28 cellular contexts compared by ENCODE assay signal in the genomic region with DNA sequence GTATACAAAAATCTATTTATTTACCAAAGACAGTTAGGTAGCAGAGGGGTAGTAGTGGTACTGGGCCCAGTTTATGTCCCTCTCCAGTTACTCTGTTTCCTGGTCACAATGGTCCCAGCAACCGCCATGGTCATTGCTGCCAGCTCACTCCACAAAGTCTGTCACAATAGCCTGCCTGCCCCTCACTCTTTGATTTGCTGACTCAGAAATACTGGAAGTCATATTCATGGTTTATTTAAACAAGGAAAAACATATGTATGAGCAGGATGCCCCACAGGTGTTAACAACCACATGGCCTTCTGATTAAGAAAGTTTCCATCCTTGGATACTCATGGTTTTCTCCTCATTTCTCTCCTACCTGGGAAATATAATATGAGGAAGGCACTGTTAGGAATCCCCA. TPM values are rescaled to one million over a fixed set of nuclear protein-coding genes. Genes with fewer than 3 reads are reported as not detected.
DNase-seq lines count a peak whose midpoint lies in the region; ATAC-seq, FAIRE-seq and TF ChIP-seq lines count a peak whose summit lies in the region.
"Had no signal": no experiment of that assay in that cellular context is flagged by ENCODE, and none has a peak within 500 bp of the region (broad histone marks: within the 10 kb centered on the region; RNA-seq: fewer than 3 reads in every experiment).

No MANE protein-coding gene starts in this region.

- H3K4me1 ChIP-seq in HepG2 (ENCODE audit: insufficient read depth, low read length) = no peaks in the 10 kb centered on the region
- H3K4me1 ChIP-seq in right lobe of liver = no peaks in the 10 kb centered on the region
- H3K4me1 ChIP-seq: BE2C; BLaER1 treated with 17β-estradiol and CSF1 and Interleukin-3, amounts not matched to agents 10 nM and 100 nM; HAP-1 had no signal

- TF ChIP-seq RAD21 in HepG2 (CRISPR knock-in tag; IDR thresholded peaks at IDR 0.05) = no peak

- 0% methylated on average over 1 of the region's 1 CpG for WGBS in HepG2 (ENCODE audit: low lambda C conversion rate)
- WGBS in right lobe of liver (ENCODE audit: insufficient coverage, low coverage, low lambda C conversion rate, missing lambda C conversion rate) = 71% methylated on average over 1 of the region's 1 CpG

- no peaks in the 10 kb centered on the region for H3K9me3 ChIP-seq in HepG2 (ENCODE audit: low read length)
- no peaks in the 10 kb centered on the region for H3K9me3 ChIP-seq in right lobe of liver
- H3K9me3 ChIP-seq: BE2C; BLaER1 treated with 17β-estradiol and CSF1 and Interleukin-3, amounts not matched to agents 10 nM and 100 nM; HAP-1 had no signal

- H3K79me2 ChIP-seq in HepG2 (ENCODE audit: insufficient read depth, low read length) = no peaks in the 10 kb centered on the region

- CTCF ChIA-PET in HepG2 (lab: Yijun Ruan, JAX; ENCODE audit: low intra/inter-chr PET ratio, low total read pairs) = no interaction called here

- H4K20me1 ChIP-seq in HepG2 (ENCODE audit: insufficient read depth, low read length) = no peaks in the 10 kb centered on the region
- H4K20me1 ChIP-seq: BLaER1 treated with 17β-estradiol and CSF1 and Interleukin-3, amounts not matched to agents 10 nM and 100 nM had no signal

- no TSS peak for BruUV-seq in HepG2 (replicated peaks; lab: Mats Ljungman, UMichigan)

- no peak overlapping the region for H3K4me3 ChIP-seq in HepG2 (replicated peaks in 1 of 3; ENCODE audit: insufficient read depth in 1 of 3, low read depth in 2 of 3, low read length in 3 of 3)
- no peak overlapping the region for H3K4me3 ChIP-seq in right lobe of liver
- H3K4me3 ChIP-seq: BLaER1 treated with 17β-estradiol and CSF1 and Interleukin-3, amounts not matched to agents 10 nM and 100 nM; HAP-1 had no signal

- H3K36me3 ChIP-seq in HepG2 (replicated peaks in 1 of 2; ENCODE audit: control insufficient read depth in 1 of 2, insufficient read depth in 2 of 2, low read length in 2 of 2) (no peaks in the 10 kb centered on the region), right lobe of liver (no peaks in the 10 kb centered on the region)
- H3K36me3 ChIP-seq: BE2C; BLaER1 treated with 17β-estradiol and CSF1 and Interleukin-3, amounts not matched to agents 10 nM and 100 nM; HAP-1 had no signal

- in situ Hi-C loops in HepG2 (cut with HindIII; ENCODE audit: extremely low pct_ligation_motif_present, low pct_unique_long_range_greater_than_20kb) = no loop called here

- DNase-seq in HepG2 (ENCODE audit: low spot score) (no peak), right lobe of liver (no peak), NCI-H69 (lab: John Stamatoyannopoulos, UW) (peak; percentile 33), retina (peak; percentile 9), EL (no peak)
- DNase-seq: ACHN; AML-193; BE2C; CD4-positive, alpha-beta T cell; CD8-positive, alpha-beta memory T cell; DMS 273 treated with DMSO at 0.1 percent for 48 hours; DMS53; DMS79 treated with DMSO at 0.1 percent for 48 hours; GOT3; HFFc6 had no signal

- H3K9ac ChIP-seq in HepG2 (ENCODE audit: insufficient read depth, low read depth, low read length) = no peak overlapping the region
- H3K9ac ChIP-seq: BLaER1 treated with 17β-estradiol and CSF1 and Interleukin-3, amounts not matched to agents 10 nM and 100 nM had no signal

- no peak for TF ChIP-seq CTCF in HepG2 (CRISPR knock-in tag; IDR thresholded peaks at IDR 0.05)
- TF ChIP-seq CTCF in right lobe of liver (IDR thresholded peaks at IDR 0.05) = no peak

- H3K27me3 ChIP-seq in HepG2 (ENCODE audit: control insufficient read depth in 1 of 2, insufficient read depth in 2 of 2, low read length in 2 of 2) (peaks cover 0 to 12% of the 10 kb centered on the region in 2 experiments; a peak in 2 of 5 replicates), right lobe of liver (no peaks in the 10 kb centered on the region)
- H3K27me3 ChIP-seq: BE2C; BLaER1 treated with 17β-estradiol and CSF1 and Interleukin-3, amounts not matched to agents 10 nM and 100 nM had no signal

- intact Hi-C loops in HepG2 (cut with micrococcal nuclease; ENCODE audit: unreplicated experiment) = no loop called here
- intact Hi-C loops in right lobe of liver (cut with DNase I) = no loop called here

- POLR2A ChIA-PET in HepG2 (lab: Yijun Ruan, JAX) = no interaction called here

- ATAC-seq in HepG2 (no peak), right lobe of liver (no peak), GM19452 (IDR thresholded peaks at IDR 0.05; ENCODE audit: unreplicated experiment) (no peak), HG03342 (IDR thresholded peaks at IDR 0.05; ENCODE audit: unreplicated experiment) (no peak)

- H3K4me2 ChIP-seq in HepG2 (ENCODE audit: low read depth, low read length) = no peak overlapping the region
- H3K4me2 ChIP-seq: BLaER1 treated with 17β-estradiol and CSF1 and Interleukin-3, amounts not matched to agents 10 nM and 100 nM had no signal

- H3K27ac ChIP-seq in HepG2 (ENCODE audit: extremely low read length, insufficient read depth, low read length) (no peak overlapping the region), right lobe of liver (no peak overlapping the region)
- H3K27ac ChIP-seq: 22Rv1; BLaER1 treated with 17β-estradiol and CSF1 and Interleukin-3, amounts not matched to agents 10 nM and 100 nM had no signal

- TF ChIP-seq EP300 in HepG2 (IDR thresholded peaks at IDR 0.05; ENCODE audit: low read depth in 2 of 2, low read length in 2 of 2) = no peak
- TF ChIP-seq EP300 in HepG2 (CRISPR knock-in tag; IDR thresholded peaks at IDR 0.05; ENCODE audit: borderline replicate concordance) = no peak

- H2AFZ ChIP-seq in HepG2 (ENCODE audit: low read length) = no peak overlapping the region

- no peak for FAIRE-seq in HepG2 (lab: Jason Lieb, UNC)
- FAIRE-seq: A204.1, D721Med, G401.6, GM12892, GM19239, H54 had no signal

- TF ChIP-seq POLR2A in HepG2 (IDR thresholded peaks at IDR 0.05; ENCODE audit: insufficient read depth in 1 of 2, low read depth in 2 of 2, low read length in 2 of 2) = no peak
- TF ChIP-seq POLR2A in right lobe of liver (IDR thresholded peaks at IDR 0.05) = no peak

TF ChIP-seq in HepG2, 621 proteins besides CTCF, POLR2A, EP300 and RAD21:
- TF ChIP-seq MAFK (conservative IDR thresholded peaks at IDR 0.05 in 1 of 2, IDR thresholded peaks at IDR 0.05 in 1 of 2; ENCODE audit: low read length in 2 of 2) (peak; percentile 67 to 77), MAFF (IDR thresholded peaks at IDR 0.05; ENCODE audit: low read depth, low read length) (peak; percentile 53)
- TF ChIP-seq, protein P1, sequence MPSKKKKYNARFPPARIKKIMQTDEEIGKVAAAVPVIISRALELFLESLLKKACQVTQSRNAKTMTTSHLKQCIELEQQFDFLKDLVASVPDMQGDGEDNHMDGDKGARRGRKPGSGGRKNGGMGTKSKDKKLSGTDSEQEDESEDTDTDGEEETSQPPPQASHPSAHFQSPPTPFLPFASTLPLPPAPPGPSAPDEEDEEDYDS (CRISPR knock-in tag; IDR thresholded peaks at IDR 0.05) = no peak
TF ChIP-seq in HepG2: peak in this region for 2.

RNA-seq across cellular contexts. Expression of a gene that starts 49.2 kb away (rescaled TPM):
- total RNA-seq in HepG2 (2016; rRNA removed; fragmentation: Illumina TruSeq; extraction: Trizol) (not detected in 2 replicates), right lobe of liver (under 1 TPM in 1 of 6 experiments, not detected in 5; 0.37 TPM)
- not detected in 2 replicates for total RNA-seq in HepG2 (2016; cell fraction: cytosol; rRNA removed; fragmentation: Illumina TruSeq; extraction: Trizol; ENCODE audit: low read depth)
- not detected in 2 replicates for total RNA-seq in HepG2 (2016; cell fraction: insoluble cytoplasmic fraction; rRNA removed; fragmentation: Illumina TruSeq; extraction: Trizol)
- total RNA-seq in HepG2 (2016; cell fraction: membrane; rRNA removed; fragmentation: Illumina TruSeq; extraction: Trizol) = not detected in 2 replicates
- not detected in 2 replicates for total RNA-seq in HepG2 (2016; cell fraction: nucleus; rRNA removed; fragmentation: Illumina TruSeq; extraction: Trizol)
- polyA plus RNA-seq in HepG2 (2011; rRNA removed) = not detected in 2 replicates
- not detected in 2 replicates for polyA plus RNA-seq in HepG2 (2011; cell fraction: cytosol; rRNA removed)
- not detected in 2 replicates for polyA plus RNA-seq in HepG2 (2011; cell fraction: nucleus; rRNA removed)
- 0.07 TPM in 1 of 2 replicates, not detected in the other for polyA plus RNA-seq in HepG2 (2012)
- polyA plus RNA-seq in HepG2 (2016; cell fraction: cytosol; fragmentation: Illumina TruSeq; extraction: Trizol; ENCODE audit: low read depth) = not detected in 2 replicates
- not detected in 2 replicates for polyA plus RNA-seq in HepG2 (2016; cell fraction: insoluble cytoplasmic fraction; fragmentation: Illumina TruSeq; extraction: Trizol; ENCODE audit: low read depth)
- polyA plus RNA-seq in HepG2 (2016; cell fraction: membrane; fragmentation: Illumina TruSeq; extraction: Trizol; ENCODE audit: low read depth) = not detected in 2 replicates
- not detected in 2 replicates for polyA plus RNA-seq in HepG2 (2016; cell fraction: nucleus; fragmentation: Illumina TruSeq; extraction: Trizol; ENCODE audit: insufficient read depth, low read depth)
- not detected in 2 replicates for polyA minus RNA-seq in HepG2 (2011; rRNA and poly(A)+ RNA removed; ENCODE audit: low replicate concordance)
- not detected in 2 replicates for polyA minus RNA-seq in HepG2 (2011; cell fraction: cytosol; rRNA and poly(A)+ RNA removed)
- not detected in 2 replicates for polyA minus RNA-seq in HepG2 (2011; cell fraction: nucleus; rRNA and poly(A)+ RNA removed)
- total RNA-seq: CD4-positive, alpha-beta T cell; CD8-positive, alpha-beta memory T cell; Daoy; HFFc6 had no signal
- polyA plus RNA-seq: CD14-positive monocyte; CD8-positive, alpha-beta memory T cell had no signal

Comparison
In these comparisons a context has a peak if more than half of its experiments do, and no peak if none do; other contexts are left out.
1. DNase-seq: peak in NCI-H69 (single experiment) and retina (single experiment); none in HepG2 (single experiment), right lobe of liver (0 of 3) and EL (single experiment).